In the genomic region with DNA sequence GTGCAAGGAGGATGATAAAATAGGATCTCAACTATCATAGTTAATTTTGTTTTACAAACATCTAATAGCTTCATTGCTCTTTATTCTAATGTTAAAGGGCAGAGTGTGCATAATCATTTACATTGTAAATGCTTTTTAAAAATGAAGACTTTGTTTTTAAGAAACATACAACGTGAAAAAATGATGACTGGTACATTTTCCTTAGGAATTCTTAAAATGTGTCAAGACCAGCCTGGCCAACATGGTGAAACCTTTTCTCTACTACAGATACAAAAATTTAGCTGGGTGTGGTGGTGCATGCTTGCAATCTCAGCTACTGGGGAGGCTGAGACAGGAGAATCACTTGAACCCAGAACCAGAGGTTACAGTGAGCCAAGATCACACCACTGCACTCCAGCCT, we compare ENCODE assay signal across 18 cellular contexts.
A peak's percentile ranks its signal among the peaks of the same experiment; 100 is the strongest.
DNase-seq lines count a peak whose midpoint lies in the region; ATAC-seq, FAIRE-seq and TF ChIP-seq lines count a peak whose summit lies in the region.
"Had no signal": no experiment of that assay in that cellular context is flagged by ENCODE, and none has a peak within 500 bp of the region (broad histone marks: within the 10 kb centered on the region; RNA-seq: fewer than 3 reads in every experiment).

No MANE protein-coding gene starts in this region.

- ATAC-seq in HepG2 (no peak), right lobe of liver (no peak), GM21723 (IDR thresholded peaks at IDR 0.05; ENCODE audit: unreplicated experiment) (no peak), T-cell (replicated peaks in 1 of 4) (no peak)

- no peaks in the 10 kb centered on the region for H3K79me2 ChIP-seq in HepG2 (ENCODE audit: insufficient read depth, low read length)
- no peaks in the 10 kb centered on the region for H3K79me2 ChIP-seq in DOHH2 (ENCODE audit: control insufficient read depth, low read length)
- no peaks in the 10 kb centered on the region for H3K79me2 ChIP-seq in trophoblast cell (ENCODE audit: control insufficient read depth, insufficient read depth, low read length, poor library complexity)

- H3K14ac ChIP-seq in trophoblast cell (ENCODE audit: low read length), result no peak overlapping the region

- H2BK12ac ChIP-seq in trophoblast cell (ENCODE audit: low read length), result no peak overlapping the region

- POLR2A ChIA-PET in HepG2 (lab: Yijun Ruan, JAX) (no interaction called here), T-cell (lab: Charles Lee) (no interaction called here)

- CTCF ChIA-PET in HepG2 (lab: Yijun Ruan, JAX; ENCODE audit: low intra/inter-chr PET ratio, low total read pairs), result no interaction called here
- CTCF ChIA-PET in T-cell (lab: Charles Lee), result no interaction called here

- H3K27me3 ChIP-seq in HepG2 (ENCODE audit: control insufficient read depth in 1 of 2, insufficient read depth in 2 of 2, low read length in 2 of 2), result no peaks in the 10 kb centered on the region
- H3K27me3 ChIP-seq in right lobe of liver, result no peaks in the 10 kb centered on the region
- H3K27me3 ChIP-seq in DOHH2 (ENCODE audit: control insufficient read depth, low read length), result no peaks in the 10 kb centered on the region
- no peaks in the 10 kb centered on the region for H3K27me3 ChIP-seq in trophoblast cell (ENCODE audit: insufficient read depth, low read length)

- no peak overlapping the region for H2AK5ac ChIP-seq in trophoblast cell (ENCODE audit: low read length)

- no peak for TF ChIP-seq EP300 in HepG2 (IDR thresholded peaks at IDR 0.05; ENCODE audit: low read depth in 2 of 2, low read length in 2 of 2)
- no peak for TF ChIP-seq EP300 in HepG2 (CRISPR knock-in tag; IDR thresholded peaks at IDR 0.05; ENCODE audit: borderline replicate concordance)

- H4K12ac ChIP-seq in trophoblast cell (ENCODE audit: low read depth, low read length), result no peak overlapping the region

- no peaks in the 10 kb centered on the region for H3K36me3 Mint-ChIP-seq in T-cell
- H3K36me3 Mint-ChIP-seq: CD14-positive monocyte; CD8-positive, alpha-beta memory T cell had no signal

- no peaks in the 10 kb centered on the region for H3F3A ChIP-seq in DOHH2 (ENCODE audit: control insufficient read depth, insufficient read depth)

- no peak overlapping the region for H2BK5ac ChIP-seq in trophoblast cell (ENCODE audit: low read depth, low read length, poor library complexity)

- no peaks in the 10 kb centered on the region for H3K79me1 ChIP-seq in trophoblast cell (ENCODE audit: low read length)

- H2AFZ ChIP-seq in HepG2 (ENCODE audit: low read length) (no peak overlapping the region), trophoblast cell (ENCODE audit: insufficient read depth, low read length, poor library complexity) (no peak overlapping the region)
- H2AFZ ChIP-seq: GM23248 had no signal

- H3K9me3 ChIP-seq in HepG2 (ENCODE audit: low read length), result no peaks in the 10 kb centered on the region
- no peaks in the 10 kb centered on the region for H3K9me3 ChIP-seq in right lobe of liver
- no peaks in the 10 kb centered on the region for H3K9me3 ChIP-seq in DOHH2 (ENCODE audit: control insufficient read depth, insufficient read depth, low read length)
- H3K9me3 ChIP-seq in trophoblast cell (ENCODE audit: insufficient read depth, low read depth, low read length), result no peaks in the 10 kb centered on the region

- no peak for FAIRE-seq in HepG2 (lab: Jason Lieb, UNC)
- FAIRE-seq: GM12892, H1 had no signal

- WGBS in HepG2 (ENCODE audit: low lambda C conversion rate), result 0% methylated on average over 1 of the region's 1 CpG
- 39% methylated on average over 1 of the region's 1 CpG for WGBS in right lobe of liver (ENCODE audit: insufficient coverage, low coverage, low lambda C conversion rate, missing lambda C conversion rate)
- no CpG with 5 or more reads among the region's 1 CpG for WGBS in trophoblast cell (ENCODE audit: extremely low coverage, insufficient coverage, insufficient read length)

- TF ChIP-seq CTCF in HepG2 (CRISPR knock-in tag; IDR thresholded peaks at IDR 0.05), result no peak
- no peak for TF ChIP-seq CTCF in right lobe of liver (IDR thresholded peaks at IDR 0.05)
- no peak for TF ChIP-seq CTCF in DOHH2 (IDR thresholded peaks at IDR 0.05; ENCODE audit: low read depth, low read length, poor library complexity, severe bottlenecking)

- H2BK120ac ChIP-seq in trophoblast cell (ENCODE audit: insufficient read depth, low read length, poor library complexity), result no peak overlapping the region

- H3K27me3 Mint-ChIP-seq in T-cell, result peaks cover 2 to 11% of the 10 kb centered on the region in 2 donors

- H4K8ac ChIP-seq in trophoblast cell (ENCODE audit: low read depth, low read length), result no peak overlapping the region

- H3K4me3 Mint-ChIP-seq in T-cell, result no peak overlapping the region
- H3K4me3 Mint-ChIP-seq: CD14-positive monocyte; CD4-positive, alpha-beta T cell; CD8-positive, alpha-beta memory T cell had no signal

- H3K27ac ChIP-seq in HepG2 (ENCODE audit: extremely low read length, insufficient read depth, low read length), result no peak overlapping the region
- H3K27ac ChIP-seq in right lobe of liver, result no peak overlapping the region
- H3K27ac ChIP-seq in DOHH2 (ENCODE audit: low read depth, low read length), result no peak overlapping the region
- no peak overlapping the region for H3K27ac ChIP-seq in trophoblast cell (ENCODE audit: low read depth, low read length)
- H3K27ac ChIP-seq: GM23248 had no signal

- no peak for TF ChIP-seq RAD21 in HepG2 (CRISPR knock-in tag; IDR thresholded peaks at IDR 0.05)

- H3K4me2 ChIP-seq in HepG2 (ENCODE audit: low read depth, low read length), result no peak overlapping the region
- H3K4me2 ChIP-seq in DOHH2 (ENCODE audit: low read length), result peak overlapping the region; percentile 40
- no peak overlapping the region for H3K4me2 ChIP-seq in trophoblast cell (ENCODE audit: low read length)

- no peaks in the 10 kb centered on the region for H3K4me1 Mint-ChIP-seq in T-cell
- H3K4me1 Mint-ChIP-seq: CD14-positive monocyte; CD8-positive, alpha-beta memory T cell had no signal

- no TSS peak for BruUV-seq in HepG2 (replicated peaks; lab: Mats Ljungman, UMichigan)

- no peak overlapping the region for H4K91ac ChIP-seq in trophoblast cell (ENCODE audit: low read depth, low read length)

- no peak overlapping the region for H3K4ac ChIP-seq in trophoblast cell (ENCODE audit: low read depth, low read length)

- DNase-seq in HepG2 (ENCODE audit: low spot score), result no peak
- DNase-seq in right lobe of liver, result no peak
- peak; percentile 3 to 54 for DNase-seq in trophoblast cell
- DNase-seq in T-cell, result no peak
- no peak for DNase-seq in NCI-H2081 treated with DMSO at 0.1 percent for 48 hours (lab: John Stamatoyannopoulos, UW)
- DNase-seq: 8988T; CD4-positive, alpha-beta T cell; CD8-positive, alpha-beta memory T cell; DMS79; GF-D8; GM23248; H7; HCEC 1CT had no signal

- H3K4me3 ChIP-seq in HepG2 (replicated peaks in 1 of 3; ENCODE audit: insufficient read depth in 1 of 3, low read depth in 2 of 3, low read length in 3 of 3) (no peak overlapping the region), right lobe of liver (no peak overlapping the region), DOHH2 (ENCODE audit: low read length) (no peak overlapping the region), trophoblast cell (ENCODE audit: low read depth, low read length) (no peak overlapping the region)
- H3K4me3 ChIP-seq: GM23248 had no signal

- no peak overlapping the region for H3K9ac ChIP-seq in HepG2 (ENCODE audit: insufficient read depth, low read depth, low read length)
- H3K9ac ChIP-seq in trophoblast cell (ENCODE audit: low read length), result no peak overlapping the region
- H3K9ac ChIP-seq: GM23248 had no signal

- no peak overlapping the region for H3K23ac ChIP-seq in trophoblast cell (ENCODE audit: low read length)

- no peaks in the 10 kb centered on the region for H3K9me3 Mint-ChIP-seq in T-cell
- H3K9me3 Mint-ChIP-seq: CD4-positive, alpha-beta T cell had no signal

- in situ Hi-C loops in HepG2 (cut with HindIII; ENCODE audit: extremely low pct_ligation_motif_present, low pct_unique_long_range_greater_than_20kb), result no loop called here

- intact Hi-C loops in HepG2 (cut with micrococcal nuclease; ENCODE audit: unreplicated experiment), result no loop called here
- intact Hi-C loops in right lobe of liver (cut with DNase I), result no loop called here

- no peak for TF ChIP-seq POLR2A in HepG2 (IDR thresholded peaks at IDR 0.05; ENCODE audit: insufficient read depth in 1 of 2, low read depth in 2 of 2, low read length in 2 of 2)
- no peak for TF ChIP-seq POLR2A in right lobe of liver (IDR thresholded peaks at IDR 0.05)

- H3K9me2 ChIP-seq in DOHH2 (replicated peaks; ENCODE audit: control insufficient read depth, low read length), result no peaks in the 10 kb centered on the region

- H3K27ac Mint-ChIP-seq in T-cell, result no peak overlapping the region
- H3K27ac Mint-ChIP-seq: CD14-positive monocyte; CD4-positive, alpha-beta T cell; CD8-positive, alpha-beta memory T cell had no signal

- H3K36me3 ChIP-seq in HepG2 (replicated peaks in 1 of 2; ENCODE audit: control insufficient read depth in 1 of 2, insufficient read depth in 2 of 2, low read length in 2 of 2) (no peaks in the 10 kb centered on the region), right lobe of liver (no peaks in the 10 kb centered on the region), DOHH2 (ENCODE audit: control insufficient read depth, low read length) (no peaks in the 10 kb centered on the region), trophoblast cell (ENCODE audit: control insufficient read depth in 1 of 2, insufficient read depth in 2 of 2, low read length in 2 of 2) (no peaks in the 10 kb centered on the region)

- H4K20me1 ChIP-seq in HepG2 (ENCODE audit: insufficient read depth, low read length) (no peaks in the 10 kb centered on the region), DOHH2 (ENCODE audit: control insufficient read depth, insufficient read depth, low read depth, low read length) (no peaks in the 10 kb centered on the region)

- H3K18ac ChIP-seq in trophoblast cell (ENCODE audit: low read length), result no peak overlapping the region

- no peaks in the 10 kb centered on the region for H3K4me1 ChIP-seq in HepG2 (ENCODE audit: insufficient read depth, low read length)
- H3K4me1 ChIP-seq in right lobe of liver, result no peaks in the 10 kb centered on the region
- peaks cover 14% of the 10 kb centered on the region for H3K4me1 ChIP-seq in DOHH2 (ENCODE audit: control insufficient read depth, low read length)
- H3K4me1 ChIP-seq in trophoblast cell (ENCODE audit: control insufficient read depth in 1 of 2, insufficient read depth in 2 of 2, low read length in 2 of 2), result peaks cover 0 to 2% of the 10 kb centered on the region in 2 experiments

TF ChIP-seq in HepG2, 621 proteins besides CTCF, POLR2A, EP300 and RAD21 (continues in another document):
- no peak for TF ChIP-seq ESRRA (CRISPR knock-in tag; IDR thresholded peaks at IDR 0.05; ENCODE audit: low read depth)
- TF ChIP-seq GTF3A (CRISPR knock-in tag; conservative IDR thresholded peaks at IDR 0.05), result no peak

Comparison
In these comparisons a context has a peak if more than half of its experiments do, and no peak if none do; other contexts are left out.
1. DNase-seq: peak in trophoblast cell (2 of 2); none in HepG2 (single experiment), right lobe of liver (0 of 3), T-cell (0 of 34) and NCI-H2081 treated with DMSO at 0.1 percent for 48 hours (single experiment).